30 cellular contexts compared by ENCODE assay signal in genomic region chr3:141272906-141273662, GRCh38.
"Had no signal": no experiment of that assay in that cellular context is flagged by ENCODE, and none has a peak within 500 bp of the region (broad histone marks: within the 10 kb centered on the region; RNA-seq: fewer than 3 reads in every experiment).

No MANE protein-coding gene starts in this region.

- H3K9me3 ChIP-seq: breast epithelium, gastroesophageal sphincter, neutrophil, pancreas, psoas muscle, thyroid gland, upper lobe of left lung had no signal

- DNase-seq: activated CD4-positive, alpha-beta T cell treated with anti-CD3 and anti-CD28 coated beads, Interleukin-2, amount 10 ng/mL, durations not matched to agents 24 days and 14 days; activated CD4-positive, CD25-positive, alpha-beta regulatory T cell treated with anti-CD3 and anti-CD28 coated beads, Interleukin-2, amount 50 U/mL, for 72 hours; activated CD8-positive, alpha-beta T cell treated with anti-CD3 and anti-CD28 coated beads for 36 hours; activated effector memory CD4-positive, alpha-beta T cell treated with Interleukin-2 at 50 U/mL for 16 hours; activated naive CD4-positive, alpha-beta T cell treated with anti-CD3 and anti-CD28 coated beads for 36 hours; activated T-cell treated with anti-CD3 and anti-CD28 coated beads, Interleukin-2, amount 50 U/mL, for 48 hours; effector memory CD4-positive, alpha-beta T cell; erythroblast; left colon; mammary epithelial cell; naive B cell; nephron progenitor cell; pancreas; psoas muscle; stimulated activated CD4-positive, alpha-beta T cell treated with anti-CD3 and anti-CD28 coated beads, Interleukin-1b, Interleukin-23, amount 100 ng/mL, for 48 hours; stimulated activated CD4-positive, alpha-beta T cell treated with anti-CD3 and anti-CD28 coated beads, Interleukin-4, amount 100 ng/mL, for 4 hours; stimulated activated CD8-positive, alpha-beta memory T cell treated with anti-CD3 and anti-CD28 coated beads, Interleukin-4, amount 100 ng/mL, for 48 hours; stimulated activated naive CD8-positive, alpha-beta T cell treated with anti-CD3 and anti-CD28 coated beads, Interleukin-15, amount 100 ng/mL, for 72 hours; SW 1271; thyroid gland had no signal

- H2AFZ ChIP-seq: hepatocyte had no signal

- H3K4me2 ChIP-seq: hepatocyte, smooth muscle cell had no signal

- H3K4me3 ChIP-seq: breast epithelium, gastroesophageal sphincter, hepatocyte, pancreas, psoas muscle, smooth muscle cell, thyroid gland, upper lobe of left lung had no signal

- H3K27ac Mint-ChIP-seq: activated naive CD4-positive, alpha-beta T cell treated with anti-CD3 and anti-CD28 coated beads for 36 hours; mesothelial cell of epicardium; nephron progenitor cell; stimulated activated memory B cell treated with anti-CD40 and anti-IgM and Interleukin-4, amounts not matched to agents 10 μg/mL and 1 μg/mL and 100 μg/mL, for 72 hours; stimulated activated naive CD8-positive, alpha-beta T cell treated with anti-CD3 and anti-CD28 coated beads, Interleukin-15, amount 100 ng/mL, for 72 hours; T-helper 1 cell treated with Interleukin-12 subunit alpha and Interleukin-12 subunit beta and Interleukin-4 antibody, amounts not matched to agents 30 μg/mL and 1 μg/mL, for 36 hours had no signal

- H3K9me3 Mint-ChIP-seq: activated CD4-positive, alpha-beta T cell treated with anti-CD3 and anti-CD28 coated beads, Interleukin-2, amount 10 ng/mL, durations not matched to agents 24 days and 14 days; activated CD8-positive, alpha-beta T cell treated with anti-CD3 and anti-CD28 coated beads for 36 hours; activated naive CD4-positive, alpha-beta T cell treated with anti-CD3 and anti-CD28 coated beads for 36 hours; central memory CD8-positive, alpha-beta T cell; mesothelial cell of epicardium; naive B cell; nephron progenitor cell; stimulated activated memory B cell treated with anti-CD40 and anti-IgM and Interleukin-4, amounts not matched to agents 10 μg/mL and 1 μg/mL and 100 μg/mL, for 72 hours; stimulated activated naive CD8-positive, alpha-beta T cell treated with anti-CD3 and anti-CD28 coated beads, Interleukin-15, amount 100 ng/mL, for 72 hours; T-helper 1 cell treated with Interleukin-12 subunit alpha and Interleukin-12 subunit beta and Interleukin-4 antibody, amounts not matched to agents 30 μg/mL and 1 μg/mL, for 36 hours had no signal

- H3K27me3 ChIP-seq: breast epithelium, gastroesophageal sphincter, hepatocyte, neutrophil, pancreas, thyroid gland, upper lobe of left lung had no signal

- H3K4me1 ChIP-seq: breast epithelium, gastroesophageal sphincter had no signal

- H3K27ac ChIP-seq: breast epithelium, gastroesophageal sphincter, hepatocyte, neutrophil, pancreas, psoas muscle, thyroid gland had no signal

- H3K36me3 ChIP-seq: breast epithelium, pancreas, thyroid gland, upper lobe of left lung had no signal

- ATAC-seq: left colon; pancreas; psoas muscle; stimulated activated memory B cell treated with anti-CD40 and anti-IgM and Interleukin-4, amounts not matched to agents 10 μg/mL and 1 μg/mL and 100 μg/mL, for 72 hours; stimulated activated naive CD8-positive, alpha-beta T cell treated with anti-CD3 and anti-CD28 coated beads, Interleukin-15, amount 100 ng/mL, for 72 hours had no signal

- H3K4me3 Mint-ChIP-seq: activated CD4-positive, alpha-beta T cell treated with anti-CD3 and anti-CD28 coated beads, Interleukin-2, amount 10 ng/mL, durations not matched to agents 24 days and 14 days; activated CD8-positive, alpha-beta T cell treated with anti-CD3 and anti-CD28 coated beads for 36 hours; activated naive CD4-positive, alpha-beta T cell treated with anti-CD3 and anti-CD28 coated beads for 36 hours; central memory CD8-positive, alpha-beta T cell; mesothelial cell of epicardium; naive B cell; nephron progenitor cell; stimulated activated memory B cell treated with anti-CD40 and anti-IgM and Interleukin-4, amounts not matched to agents 10 μg/mL and 1 μg/mL and 100 μg/mL, for 72 hours; stimulated activated naive CD8-positive, alpha-beta T cell treated with anti-CD3 and anti-CD28 coated beads, Interleukin-15, amount 100 ng/mL, for 72 hours; T-helper 1 cell treated with Interleukin-12 subunit alpha and Interleukin-12 subunit beta and Interleukin-4 antibody, amounts not matched to agents 30 μg/mL and 1 μg/mL, for 36 hours had no signal

- H3K27me3 Mint-ChIP-seq: activated CD4-positive, alpha-beta T cell treated with anti-CD3 and anti-CD28 coated beads, Interleukin-2, amount 10 ng/mL, durations not matched to agents 24 days and 14 days; activated CD8-positive, alpha-beta T cell treated with anti-CD3 and anti-CD28 coated beads for 36 hours; central memory CD8-positive, alpha-beta T cell; stimulated activated memory B cell treated with anti-CD40 and anti-IgM and Interleukin-4, amounts not matched to agents 10 μg/mL and 1 μg/mL and 100 μg/mL, for 72 hours; stimulated activated naive CD8-positive, alpha-beta T cell treated with anti-CD3 and anti-CD28 coated beads, Interleukin-15, amount 100 ng/mL, for 72 hours had no signal

- H3K4me1 Mint-ChIP-seq: stimulated activated memory B cell treated with anti-CD40 and anti-IgM and Interleukin-4, amounts not matched to agents 10 μg/mL and 1 μg/mL and 100 μg/mL, for 72 hours had no signal

- H3K79me2 ChIP-seq: hepatocyte had no signal
